In genomic region chr22:42227435-42227834, GRCh38 we compare ENCODE assay signal across 20 cellular contexts. TPM values are rescaled to one million over a fixed set of nuclear protein-coding genes. Genes with fewer than 3 reads are reported as not detected.
A peak's percentile ranks its signal among the peaks of the same experiment; 100 is the strongest.
DNase-seq lines count a peak whose midpoint lies in the region; ATAC-seq, FAIRE-seq and TF ChIP-seq lines count a peak whose summit lies in the region.
"Had no signal": no experiment of that assay in that cellular context is flagged by ENCODE, and none has a peak within 500 bp of the region (broad histone marks: within the 10 kb centered on the region; RNA-seq: fewer than 3 reads in every experiment).

No MANE protein-coding gene starts in this region.

- WGBS in right lobe of liver (ENCODE audit: insufficient coverage, low coverage, low lambda C conversion rate, missing lambda C conversion rate) = 48% methylated on average over 3 of the region's 3 CpGs
- WGBS in HepG2 (ENCODE audit: low lambda C conversion rate) = 95% methylated on average over 3 of the region's 3 CpGs

- no peaks in the 10 kb centered on the region for H3K4me1 ChIP-seq in right lobe of liver
- H3K4me1 ChIP-seq in HepG2 (ENCODE audit: insufficient read depth, low read length) = peaks cover 14% of the 10 kb centered on the region
- peaks cover 23 to 28% of the 10 kb centered on the region in 2 donors for H3K4me1 ChIP-seq in gastrocnemius medialis
- H3K4me1 ChIP-seq: SJSA1 had no signal

- H3K27ac ChIP-seq in right lobe of liver (no peak overlapping the region), HepG2 (ENCODE audit: extremely low read length, insufficient read depth, low read length) (no peak overlapping the region), gastrocnemius medialis (no peak overlapping the region)
- H3K27ac ChIP-seq: SJSA1 had no signal

- TF ChIP-seq EP300 in HepG2 (IDR thresholded peaks at IDR 0.05; ENCODE audit: low read depth in 2 of 2, low read length in 2 of 2) (no peak), HepG2 (CRISPR knock-in tag; IDR thresholded peaks at IDR 0.05; ENCODE audit: borderline replicate concordance) (no peak)

- TF ChIP-seq RAD21 in HepG2 (CRISPR knock-in tag; IDR thresholded peaks at IDR 0.05) = no peak

- no peak overlapping the region for H3K4me2 ChIP-seq in HepG2 (ENCODE audit: low read depth, low read length)

- intact Hi-C loops in right lobe of liver (cut with DNase I) = no loop called here
- intact Hi-C loops in HepG2 (cut with micrococcal nuclease; ENCODE audit: unreplicated experiment) = no loop called here
- intact Hi-C loops in activated T-helper 2 cell treated with anti-CD3 and anti-CD28 coated beads, Interferon-gamma antibody, Interleukin-2, Interleukin-4, amounts not matched to agents 10 μg/mL and 5 μg/mL and 100 μg/mL, durations not matched to agents 14 hours and 24 hours and 36 hours (cut with micrococcal nuclease) = no loop called here
- intact Hi-C loops in gastrocnemius medialis (cut with DNase I; ENCODE audit: low total_unique reads) = no loop called here

- H3K27me3 ChIP-seq in right lobe of liver (no peaks in the 10 kb centered on the region), HepG2 (ENCODE audit: control insufficient read depth in 1 of 2, insufficient read depth in 2 of 2, low read length in 2 of 2) (no peaks in the 10 kb centered on the region), gastrocnemius medialis (no peaks in the 10 kb centered on the region)
- H3K27me3 ChIP-seq: SJSA1 had no signal

- TF ChIP-seq CTCF in right lobe of liver (IDR thresholded peaks at IDR 0.05) = no peak
- no peak for TF ChIP-seq CTCF in HepG2 (CRISPR knock-in tag; IDR thresholded peaks at IDR 0.05)
- TF ChIP-seq CTCF in WTC11 (IDR thresholded peaks at IDR 0.05) = no peak
- no peak for TF ChIP-seq CTCF in gastrocnemius medialis (IDR thresholded peaks at IDR 0.05 in 4 of 5, conservative IDR thresholded peaks at IDR 0.05 in 1 of 5)

- H3K9me3 Mint-ChIP-seq in WTC11 = peaks cover 4% of the 10 kb centered on the region
- H3K9me3 Mint-ChIP-seq in activated T-helper 2 cell treated with anti-CD3 and anti-CD28 coated beads, Interferon-gamma antibody, Interleukin-2, Interleukin-4, amounts not matched to agents 10 μg/mL and 5 μg/mL and 100 μg/mL, durations not matched to agents 14 hours and 24 hours and 36 hours = no peaks in the 10 kb centered on the region
- H3K9me3 Mint-ChIP-seq: CD14-positive monocyte had no signal

- H3K79me2 ChIP-seq in HepG2 (ENCODE audit: insufficient read depth, low read length) = peaks cover 70% of the 10 kb centered on the region

- H3K9me3 ChIP-seq in right lobe of liver = no peaks in the 10 kb centered on the region
- no peaks in the 10 kb centered on the region for H3K9me3 ChIP-seq in HepG2 (ENCODE audit: low read length)
- no peaks in the 10 kb centered on the region for H3K9me3 ChIP-seq in T-helper 17 cell (ENCODE audit: control insufficient read depth, low read length, poor library complexity, severe bottlenecking)
- no peaks in the 10 kb centered on the region for H3K9me3 ChIP-seq in gastrocnemius medialis
- H3K9me3 ChIP-seq: SJSA1 had no signal

- H3K4me1 Mint-ChIP-seq in T-helper 17 cell (peaks cover 52% of the 10 kb centered on the region), WTC11 (peaks cover 12% of the 10 kb centered on the region)
- H3K4me1 Mint-ChIP-seq in activated T-helper 2 cell treated with anti-CD3 and anti-CD28 coated beads, Interferon-gamma antibody, Interleukin-2, Interleukin-4, amounts not matched to agents 10 μg/mL and 5 μg/mL and 100 μg/mL, durations not matched to agents 14 hours and 24 hours and 36 hours (ENCODE audit: low read depth) = peaks cover 24% of the 10 kb centered on the region

- POLR2A ChIA-PET in HepG2 (lab: Yijun Ruan, JAX) (no interaction called here), WTC11 (lab: Charles Lee) (no interaction called here)

- no peak overlapping the region for H3K4me3 ChIP-seq in right lobe of liver
- no peak overlapping the region for H3K4me3 ChIP-seq in HepG2 (replicated peaks in 1 of 3; ENCODE audit: insufficient read depth in 1 of 3, low read depth in 2 of 3, low read length in 3 of 3)
- no peak overlapping the region for H3K4me3 ChIP-seq in gastrocnemius medialis
- H3K4me3 ChIP-seq: SJSA1 had no signal

- no peak for DNase-seq in right lobe of liver
- no peak for DNase-seq in HepG2 (ENCODE audit: low spot score)
- no peak for DNase-seq in T-helper 17 cell
- DNase-seq in foreskin melanocyte = peak; percentile 24
- no peak for DNase-seq in WTC11 (ENCODE audit: low spot score)
- no peak for DNase-seq in activated T-helper 2 cell treated with anti-CD3 and anti-CD28 coated beads, Interferon-gamma antibody, Interleukin-2, Interleukin-4, amounts not matched to agents 10 μg/mL and 5 μg/mL and 100 μg/mL, durations not matched to agents 14 hours and 24 hours and 36 hours (ENCODE audit: low spot score)
- no peak for DNase-seq in gastrocnemius medialis
- DNase-seq: AML-193, COR-L47, DMS79, Kasumi-1, NCI-H1048, NCI-H1417 treated with DMSO at 0.1 percent for 48 hours, NCI-H187, NCI-H446, NCI-H526, OCI-M1 had no signal

- FAIRE-seq in HepG2 (lab: Jason Lieb, UNC) = no peak

- no peaks in the 10 kb centered on the region for H3K36me3 ChIP-seq in right lobe of liver
- no peaks in the 10 kb centered on the region for H3K36me3 ChIP-seq in HepG2 (replicated peaks in 1 of 2; ENCODE audit: control insufficient read depth in 1 of 2, insufficient read depth in 2 of 2, low read length in 2 of 2)
- H3K36me3 ChIP-seq in gastrocnemius medialis = no peaks in the 10 kb centered on the region
- H3K36me3 ChIP-seq: SJSA1 had no signal

- H3K27me3 Mint-ChIP-seq in T-helper 17 cell (no peaks in the 10 kb centered on the region), WTC11 (ENCODE audit: low read depth) (no peaks in the 10 kb centered on the region)
- no peaks in the 10 kb centered on the region for H3K27me3 Mint-ChIP-seq in activated T-helper 2 cell treated with anti-CD3 and anti-CD28 coated beads, Interferon-gamma antibody, Interleukin-2, Interleukin-4, amounts not matched to agents 10 μg/mL and 5 μg/mL and 100 μg/mL, durations not matched to agents 14 hours and 24 hours and 36 hours (ENCODE audit: low read depth)

- no peak overlapping the region for H2AFZ ChIP-seq in HepG2 (ENCODE audit: low read length)

- TF ChIP-seq POLR2A in right lobe of liver (IDR thresholded peaks at IDR 0.05) (no peak), HepG2 (IDR thresholded peaks at IDR 0.05; ENCODE audit: insufficient read depth in 1 of 2, low read depth in 2 of 2, low read length in 2 of 2) (no peak), gastrocnemius medialis (IDR thresholded peaks at IDR 0.05) (no peak)

- peaks cover 43% of the 10 kb centered on the region for H4K20me1 ChIP-seq in HepG2 (ENCODE audit: insufficient read depth, low read length)

- BruUV-seq in HepG2 (replicated peaks; lab: Mats Ljungman, UMichigan) = no TSS peak

- H3K36me3 Mint-ChIP-seq in T-helper 17 cell (ENCODE audit: low read depth) = peaks cover 3% of the 10 kb centered on the region
- peaks cover 4% of the 10 kb centered on the region; the same call in 1 of the 2 replicates for H3K36me3 Mint-ChIP-seq in WTC11
- H3K36me3 Mint-ChIP-seq in activated T-helper 2 cell treated with anti-CD3 and anti-CD28 coated beads, Interferon-gamma antibody, Interleukin-2, Interleukin-4, amounts not matched to agents 10 μg/mL and 5 μg/mL and 100 μg/mL, durations not matched to agents 14 hours and 24 hours and 36 hours (ENCODE audit: low read depth) = no peaks in the 10 kb centered on the region
- H3K36me3 Mint-ChIP-seq: CD14-positive monocyte had no signal

- no peak overlapping the region for H3K9ac ChIP-seq in HepG2 (ENCODE audit: insufficient read depth, low read depth, low read length)

- in situ Hi-C loops in HepG2 (cut with HindIII; ENCODE audit: extremely low pct_ligation_motif_present, low pct_unique_long_range_greater_than_20kb) (no loop called here), gastrocnemius medialis (cut with MboI; ENCODE audit: low sequenced_read_pairs in 4 of 4) (no loop called here)

- H3K27ac Mint-ChIP-seq in T-helper 17 cell = peak overlapping the region; percentile 30
- H3K27ac Mint-ChIP-seq in WTC11 = no peak overlapping the region
- H3K27ac Mint-ChIP-seq in activated T-helper 2 cell treated with anti-CD3 and anti-CD28 coated beads, Interferon-gamma antibody, Interleukin-2, Interleukin-4, amounts not matched to agents 10 μg/mL and 5 μg/mL and 100 μg/mL, durations not matched to agents 14 hours and 24 hours and 36 hours = no peak overlapping the region

- H3K4me3 Mint-ChIP-seq in T-helper 17 cell = no peak overlapping the region
- no peak overlapping the region for H3K4me3 Mint-ChIP-seq in WTC11
- no peak overlapping the region for H3K4me3 Mint-ChIP-seq in activated T-helper 2 cell treated with anti-CD3 and anti-CD28 coated beads, Interferon-gamma antibody, Interleukin-2, Interleukin-4, amounts not matched to agents 10 μg/mL and 5 μg/mL and 100 μg/mL, durations not matched to agents 14 hours and 24 hours and 36 hours (ENCODE audit: low read depth)
- H3K4me3 Mint-ChIP-seq: CD14-positive monocyte had no signal

- ATAC-seq in right lobe of liver (peak in 3 of 4 donors; percentile 37 to 45 (median 43)), HepG2 (no peak), T-helper 17 cell (no peak), WTC11 (no peak), gastrocnemius medialis (no peak)
- ATAC-seq: Right ventricle myocardium inferior had no signal

- CTCF ChIA-PET in HepG2 (lab: Yijun Ruan, JAX; ENCODE audit: low intra/inter-chr PET ratio, low total read pairs) (no interaction called here), WTC11 (lab: Charles Lee) (interaction anchor here (0.8 to 1.1 kb wide), 2 partner anchors 55 to 111 kb away, joined by 3 read pairs; no protein-coding TSS in a partner anchor)

RNA-seq across cellular contexts. Expression of gene TCF20, which starts 43.0 kb away (rescaled TPM):
- total RNA-seq in right lobe of liver (10 to 100 TPM; 15.4 to 20.5 (median 18.5) TPM), HepG2 (2016; rRNA removed; fragmentation: Illumina TruSeq; extraction: Trizol) (23.7 and 25.7 TPM in 2 replicates), T-helper 17 cell (10 to 100 TPM; 68.7 to 81.9 TPM), WTC11 (2021) (68.6 to 77.0 TPM (median 74.3 TPM) in 3 replicates), gastrocnemius medialis (10 to 100 TPM in 3 of 4 donors, 1 to 10 TPM in 1; 9.9 to 14.4 (median 12.4) TPM)
- total RNA-seq in HepG2 (2016; cell fraction: cytosol; rRNA removed; fragmentation: Illumina TruSeq; extraction: Trizol; ENCODE audit: low read depth) = 1.5 TPM in 2 replicates
- total RNA-seq in HepG2 (2016; cell fraction: insoluble cytoplasmic fraction; rRNA removed; fragmentation: Illumina TruSeq; extraction: Trizol) = 23.1 and 26.1 TPM in 2 replicates
- total RNA-seq in HepG2 (2016; cell fraction: membrane; rRNA removed; fragmentation: Illumina TruSeq; extraction: Trizol) = 7.4 and 8.3 TPM in 2 replicates
- 19.0 and 20.9 TPM in 2 replicates for total RNA-seq in HepG2 (2016; cell fraction: nucleus; rRNA removed; fragmentation: Illumina TruSeq; extraction: Trizol)
- polyA plus RNA-seq in HepG2 (2011; rRNA removed) = 12.8 and 15.8 TPM in 2 replicates
- polyA plus RNA-seq in HepG2 (2011; cell fraction: cytosol; rRNA removed) = 12.1 and 14.1 TPM in 2 replicates
- polyA plus RNA-seq in HepG2 (2011; cell fraction: nucleus; rRNA removed) = 14.6 and 15.9 TPM in 2 replicates
- 13.0 and 16.5 TPM in 2 replicates for polyA plus RNA-seq in HepG2 (2012)
- 0.41 and 0.70 TPM in 2 replicates for polyA plus RNA-seq in HepG2 (2016; cell fraction: cytosol; fragmentation: Illumina TruSeq; extraction: Trizol; ENCODE audit: low read depth)
- polyA plus RNA-seq in HepG2 (2016; cell fraction: insoluble cytoplasmic fraction; fragmentation: Illumina TruSeq; extraction: Trizol; ENCODE audit: low read depth) = 16.1 and 17.1 TPM in 2 replicates
- polyA plus RNA-seq in HepG2 (2016; cell fraction: membrane; fragmentation: Illumina TruSeq; extraction: Trizol; ENCODE audit: low read depth) = 2.3 and 2.6 TPM in 2 replicates
- 16.7 and 20.2 TPM in 2 replicates for polyA plus RNA-seq in HepG2 (2016; cell fraction: nucleus; fragmentation: Illumina TruSeq; extraction: Trizol; ENCODE audit: insufficient read depth, low read depth)
- polyA minus RNA-seq in HepG2 (2011; rRNA and poly(A)+ RNA removed; ENCODE audit: low replicate concordance) = 35.6 and 52.5 TPM in 2 replicates
- 20.2 and 25.1 TPM in 2 replicates for polyA minus RNA-seq in HepG2 (2011; cell fraction: cytosol; rRNA and poly(A)+ RNA removed)
- 24.6 and 30.6 TPM in 2 replicates for polyA minus RNA-seq in HepG2 (2011; cell fraction: nucleus; rRNA and poly(A)+ RNA removed)
- 70.5 and 74.3 TPM in 2 replicates for total RNA-seq in activated T-helper 2 cell treated with anti-CD3 and anti-CD28 coated beads, Interferon-gamma antibody, Interleukin-2, Interleukin-4, amounts not matched to agents 10 μg/mL and 5 μg/mL and 100 μg/mL, durations not matched to agents 14 hours and 24 hours and 36 hours

Comparison
In these comparisons a context has a peak if more than half of its experiments do, and no peak if none do; other contexts are left out.
1. ATAC-seq: peak in right lobe of liver (3 of 4); none in HepG2 (single experiment), T-helper 17 cell (single experiment), WTC11 (single experiment) and gastrocnemius medialis (0 of 2).